ENCODE assay signal across 8 cellular contexts in the genomic region with DNA sequence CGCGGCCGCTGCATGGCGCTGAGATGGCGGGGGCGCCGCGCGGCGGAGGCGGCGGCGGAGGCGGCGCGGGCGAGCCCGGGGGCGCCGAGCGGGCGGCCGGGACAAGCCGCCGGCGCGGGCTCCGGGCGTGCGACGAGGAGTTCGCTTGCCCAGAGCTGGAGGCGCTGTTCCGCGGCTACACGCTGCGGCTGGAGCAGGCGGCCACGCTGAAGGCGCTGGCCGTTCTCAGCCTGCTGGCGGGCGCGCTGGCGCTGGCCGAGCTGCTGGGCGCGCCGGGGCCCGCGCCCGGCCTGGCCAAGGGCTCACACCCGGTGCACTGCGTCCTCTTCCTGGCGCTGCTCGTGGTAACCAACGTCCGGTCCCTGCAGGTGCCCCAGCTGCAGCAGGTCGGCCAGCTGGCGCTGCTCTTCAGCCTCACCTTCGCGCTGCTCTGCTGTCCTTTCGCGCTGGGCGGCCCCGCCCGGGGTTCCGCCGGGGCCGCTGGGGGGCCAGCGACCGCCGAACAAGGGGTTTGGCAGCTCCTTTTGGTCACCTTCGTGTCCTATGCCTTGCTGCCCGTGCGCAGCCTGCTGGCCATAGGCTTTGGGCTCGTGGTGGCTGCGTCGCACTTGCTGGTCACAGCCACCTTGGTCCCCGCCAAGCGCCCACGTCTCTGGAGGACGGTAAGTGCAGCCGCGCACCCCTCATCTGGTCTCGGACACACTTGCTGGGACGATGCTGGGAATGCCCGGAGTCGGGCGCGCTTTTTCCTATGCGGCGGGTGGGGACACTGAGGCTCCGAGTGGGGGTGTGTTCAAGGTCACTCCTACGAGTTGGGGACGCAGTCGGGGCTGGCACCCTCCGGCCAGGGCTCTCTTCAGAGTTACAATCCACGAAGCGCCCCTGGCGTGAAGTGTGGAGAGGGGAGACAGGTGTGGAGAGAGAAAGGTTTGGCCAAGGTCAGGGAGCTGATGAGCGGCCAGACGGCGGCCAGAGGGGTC. TPM values are rescaled to one million over a fixed set of nuclear protein-coding genes. Genes with fewer than 3 reads are reported as not detected.
DNase-seq lines count a peak whose midpoint lies in the region; ATAC-seq and TF ChIP-seq lines count a peak whose summit lies in the region.

No MANE protein-coding gene starts in this region.

- no peaks in the 10 kb centered on the region for H3K79me2 ChIP-seq in osteoblast (ENCODE audit: insufficient read depth, low read length)

- peak overlapping the region; percentile 78 for H3K4me3 ChIP-seq in GM06990 (replicated peaks; ENCODE audit: low read depth, low read length)
- H3K4me3 ChIP-seq in fibroblast of the aortic adventitia (ENCODE audit: low read depth, low read length): peak overlapping the region; percentile 20
- no peak overlapping the region for H3K4me3 ChIP-seq in osteoblast (ENCODE audit: insufficient read depth, low read length)

- H4K20me1 ChIP-seq in osteoblast (ENCODE audit: insufficient read depth, low read length): no peaks in the 10 kb centered on the region

- H3K36me3 ChIP-seq in GM06990 (ENCODE audit: control insufficient read depth, insufficient read depth, low read length) (no peaks in the 10 kb centered on the region), osteoblast (ENCODE audit: insufficient read depth, low read length) (no peaks in the 10 kb centered on the region)

- H3K4me2 ChIP-seq in osteoblast (ENCODE audit: insufficient read depth, low read length): peak overlapping the region; percentile 39

- DNase-seq in GM06990 (ENCODE audit: extremely low read depth, insufficient read length): peak; percentile 48
- peak; percentile 19 for DNase-seq in fibroblast of the aortic adventitia (ENCODE audit: low read depth)
- peak; percentile 97 for DNase-seq in osteoblast (ENCODE audit: insufficient read length, low spot score, missing footprints)
- no peak for DNase-seq in KG1 (lab: John Stamatoyannopoulos, UW)
- no peak for DNase-seq in GOT3 (lab: John Stamatoyannopoulos, UW)

- peak; percentile 8 for TF ChIP-seq CTCF in GM06990 (IDR thresholded peaks at IDR 0.05; ENCODE audit: insufficient read depth, low read length, poor library complexity, severe bottlenecking)
- TF ChIP-seq CTCF in fibroblast of the aortic adventitia (IDR thresholded peaks at IDR 0.05; ENCODE audit: insufficient read depth, low read length): peak; percentile 37
- TF ChIP-seq CTCF in osteoblast (IDR thresholded peaks at IDR 0.05; ENCODE audit: extremely low read depth, low read depth, low read length): no peak

- no peaks in the 10 kb centered on the region for H3K4me1 ChIP-seq in osteoblast (ENCODE audit: insufficient read depth, low read length)

- ATAC-seq in HG02759 (IDR thresholded peaks at IDR 0.05; ENCODE audit: unreplicated experiment) (peak; percentile 70), SK-N-SH treated with all-trans-retinoic acid at 6 μM for 48 hours (peak; percentile 62), HG02588 (IDR thresholded peaks at IDR 0.05; ENCODE audit: unreplicated experiment) (no peak)

- no peak overlapping the region for H2AFZ ChIP-seq in osteoblast (ENCODE audit: low read length)

- no peaks in the 10 kb centered on the region for H3K27me3 ChIP-seq in GM06990 (replicated peaks; ENCODE audit: control insufficient read depth, insufficient read depth, low read length)
- H3K27me3 ChIP-seq in osteoblast (ENCODE audit: insufficient read depth, low read length): peaks cover 53% of the 10 kb centered on the region

- H3K9me3 ChIP-seq in osteoblast (ENCODE audit: low read depth, low read length): no peaks in the 10 kb centered on the region

- H3K27ac ChIP-seq in osteoblast (ENCODE audit: low read depth, low read length): no peak overlapping the region

TF ChIP-seq in SK-N-SH treated with all-trans-retinoic acid at 6 μM for 48 hours, 23 proteins besides CTCF, POLR2A, EP300 and RAD21:
- TF ChIP-seq, protein P1, sequence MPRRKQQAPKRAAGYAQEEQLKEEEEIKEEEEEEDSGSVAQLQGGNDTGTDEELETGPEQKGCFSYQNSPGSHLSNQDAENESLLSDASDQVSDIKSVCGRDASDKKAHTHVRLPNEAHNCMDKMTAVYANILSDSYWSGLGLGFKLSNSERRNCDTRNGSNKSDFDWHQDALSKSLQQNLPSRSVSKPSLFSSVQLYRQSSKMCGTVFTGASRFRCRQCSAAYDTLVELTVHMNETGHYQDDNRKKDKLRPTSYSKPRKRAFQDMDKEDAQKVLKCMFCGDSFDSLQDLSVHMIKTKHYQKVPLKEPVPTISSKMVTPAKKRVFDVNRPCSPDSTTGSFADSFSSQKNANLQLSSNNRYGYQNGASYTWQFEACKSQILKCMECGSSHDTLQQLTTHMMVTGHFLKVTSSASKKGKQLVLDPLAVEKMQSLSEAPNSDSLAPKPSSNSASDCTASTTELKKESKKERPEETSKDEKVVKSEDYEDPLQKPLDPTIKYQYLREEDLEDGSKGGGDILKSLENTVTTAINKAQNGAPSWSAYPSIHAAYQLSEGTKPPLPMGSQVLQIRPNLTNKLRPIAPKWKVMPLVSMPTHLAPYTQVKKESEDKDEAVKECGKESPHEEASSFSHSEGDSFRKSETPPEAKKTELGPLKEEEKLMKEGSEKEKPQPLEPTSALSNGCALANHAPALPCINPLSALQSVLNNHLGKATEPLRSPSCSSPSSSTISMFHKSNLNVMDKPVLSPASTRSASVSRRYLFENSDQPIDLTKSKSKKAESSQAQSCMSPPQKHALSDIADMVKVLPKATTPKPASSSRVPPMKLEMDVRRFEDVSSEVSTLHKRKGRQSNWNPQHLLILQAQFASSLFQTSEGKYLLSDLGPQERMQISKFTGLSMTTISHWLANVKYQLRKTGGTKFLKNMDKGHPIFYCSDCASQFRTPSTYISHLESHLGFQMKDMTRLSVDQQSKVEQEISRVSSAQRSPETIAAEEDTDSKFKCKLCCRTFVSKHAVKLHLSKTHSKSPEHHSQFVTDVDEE (CRISPR knock-in tag; IDR thresholded peaks at IDR 0.05): 0 out of 2 replicates have a peak, but pooled peaks have one; percentile 28
- no peak for TF ChIP-seq ZFP30 (CRISPR knock-in tag; IDR thresholded peaks at IDR 0.05)
- no peak for TF ChIP-seq ESRRG (CRISPR knock-in tag; IDR thresholded peaks at IDR 0.05)
- TF ChIP-seq ZNF70 (CRISPR knock-in tag; IDR thresholded peaks at IDR 0.05): no peak
- TF ChIP-seq, protein P2, sequence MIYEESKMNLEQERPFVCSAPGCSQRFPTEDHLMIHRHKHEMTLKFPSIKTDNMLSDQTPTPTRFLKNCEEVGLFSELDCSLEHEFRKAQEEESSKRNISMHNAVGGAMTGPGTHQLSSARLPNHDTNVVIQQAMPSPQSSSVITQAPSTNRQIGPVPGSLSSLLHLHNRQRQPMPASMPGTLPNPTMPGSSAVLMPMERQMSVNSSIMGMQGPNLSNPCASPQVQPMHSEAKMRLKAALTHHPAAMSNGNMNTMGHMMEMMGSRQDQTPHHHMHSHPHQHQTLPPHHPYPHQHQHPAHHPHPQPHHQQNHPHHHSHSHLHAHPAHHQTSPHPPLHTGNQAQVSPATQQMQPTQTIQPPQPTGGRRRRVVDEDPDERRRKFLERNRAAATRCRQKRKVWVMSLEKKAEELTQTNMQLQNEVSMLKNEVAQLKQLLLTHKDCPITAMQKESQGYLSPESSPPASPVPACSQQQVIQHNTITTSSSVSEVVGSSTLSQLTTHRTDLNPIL (CRISPR knock-in tag; IDR thresholded peaks at IDR 0.05; ENCODE audit: low read depth): no peak
- TF ChIP-seq, protein P3, sequence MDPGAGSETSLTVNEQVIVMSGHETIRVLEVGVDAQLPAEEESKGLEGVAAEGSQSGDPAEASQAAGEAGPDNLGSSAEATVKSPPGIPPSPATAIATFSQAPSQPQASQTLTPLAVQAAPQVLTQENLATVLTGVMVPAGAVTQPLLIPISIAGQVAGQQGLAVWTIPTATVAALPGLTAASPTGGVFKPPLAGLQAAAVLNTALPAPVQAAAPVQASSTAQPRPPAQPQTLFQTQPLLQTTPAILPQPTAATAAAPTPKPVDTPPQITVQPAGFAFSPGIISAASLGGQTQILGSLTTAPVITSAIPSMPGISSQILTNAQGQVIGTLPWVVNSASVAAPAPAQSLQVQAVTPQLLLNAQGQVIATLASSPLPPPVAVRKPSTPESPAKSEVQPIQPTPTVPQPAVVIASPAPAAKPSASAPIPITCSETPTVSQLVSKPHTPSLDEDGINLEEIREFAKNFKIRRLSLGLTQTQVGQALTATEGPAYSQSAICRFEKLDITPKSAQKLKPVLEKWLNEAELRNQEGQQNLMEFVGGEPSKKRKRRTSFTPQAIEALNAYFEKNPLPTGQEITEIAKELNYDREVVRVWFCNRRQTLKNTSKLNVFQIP (CRISPR knock-in tag; IDR thresholded peaks at IDR 0.05; ENCODE audit: borderline replicate concordance, low read depth): no peak
- TF ChIP-seq GLIS3 (CRISPR knock-in tag; IDR thresholded peaks at IDR 0.05): no peak
- peak; percentile 100 for TF ChIP-seq ZFP3 (CRISPR knock-in tag; IDR thresholded peaks at IDR 0.05)
- no peak for TF ChIP-seq BACH2 (CRISPR knock-in tag; IDR thresholded peaks at IDR 0.05; ENCODE audit: borderline replicate concordance)
- TF ChIP-seq, protein P4, sequence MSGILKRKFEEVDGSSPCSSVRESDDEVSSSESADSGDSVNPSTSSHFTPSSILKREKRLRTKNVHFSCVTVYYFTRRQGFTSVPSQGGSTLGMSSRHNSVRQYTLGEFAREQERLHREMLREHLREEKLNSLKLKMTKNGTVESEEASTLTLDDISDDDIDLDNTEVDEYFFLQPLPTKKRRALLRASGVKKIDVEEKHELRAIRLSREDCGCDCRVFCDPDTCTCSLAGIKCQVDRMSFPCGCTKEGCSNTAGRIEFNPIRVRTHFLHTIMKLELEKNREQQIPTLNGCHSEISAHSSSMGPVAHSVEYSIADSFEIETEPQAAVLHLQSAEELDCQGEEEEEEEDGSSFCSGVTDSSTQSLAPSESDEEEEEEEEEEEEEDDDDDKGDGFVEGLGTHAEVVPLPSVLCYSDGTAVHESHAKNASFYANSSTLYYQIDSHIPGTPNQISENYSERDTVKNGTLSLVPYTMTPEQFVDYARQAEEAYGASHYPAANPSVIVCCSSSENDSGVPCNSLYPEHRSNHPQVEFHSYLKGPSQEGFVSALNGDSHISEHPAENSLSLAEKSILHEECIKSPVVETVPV (CRISPR knock-in tag; IDR thresholded peaks at IDR 0.05): no peak
- TF ChIP-seq OSR1 (CRISPR knock-in tag; IDR thresholded peaks at IDR 0.05): no peak

RNA-seq across cellular contexts. Expression of a gene that starts 0.6 kb away (rescaled TPM):
- total RNA-seq in fibroblast of the aortic adventitia (ENCODE audit: low replicate concordance): 0.25 and 0.72 TPM in 2 replicates
- total RNA-seq in osteoblast: 0.59 and 1.1 TPM in 2 replicates

Comparison
In these comparisons a context has a peak if more than half of its experiments do, and no peak if none do; other contexts are left out.
1. DNase-seq: peak in GM06990 (single experiment), fibroblast of the aortic adventitia (single experiment) and osteoblast (single experiment); none in KG1 (single experiment) and GOT3 (single experiment).